ENCODE assay signal across 12 cellular contexts in the genomic region with DNA sequence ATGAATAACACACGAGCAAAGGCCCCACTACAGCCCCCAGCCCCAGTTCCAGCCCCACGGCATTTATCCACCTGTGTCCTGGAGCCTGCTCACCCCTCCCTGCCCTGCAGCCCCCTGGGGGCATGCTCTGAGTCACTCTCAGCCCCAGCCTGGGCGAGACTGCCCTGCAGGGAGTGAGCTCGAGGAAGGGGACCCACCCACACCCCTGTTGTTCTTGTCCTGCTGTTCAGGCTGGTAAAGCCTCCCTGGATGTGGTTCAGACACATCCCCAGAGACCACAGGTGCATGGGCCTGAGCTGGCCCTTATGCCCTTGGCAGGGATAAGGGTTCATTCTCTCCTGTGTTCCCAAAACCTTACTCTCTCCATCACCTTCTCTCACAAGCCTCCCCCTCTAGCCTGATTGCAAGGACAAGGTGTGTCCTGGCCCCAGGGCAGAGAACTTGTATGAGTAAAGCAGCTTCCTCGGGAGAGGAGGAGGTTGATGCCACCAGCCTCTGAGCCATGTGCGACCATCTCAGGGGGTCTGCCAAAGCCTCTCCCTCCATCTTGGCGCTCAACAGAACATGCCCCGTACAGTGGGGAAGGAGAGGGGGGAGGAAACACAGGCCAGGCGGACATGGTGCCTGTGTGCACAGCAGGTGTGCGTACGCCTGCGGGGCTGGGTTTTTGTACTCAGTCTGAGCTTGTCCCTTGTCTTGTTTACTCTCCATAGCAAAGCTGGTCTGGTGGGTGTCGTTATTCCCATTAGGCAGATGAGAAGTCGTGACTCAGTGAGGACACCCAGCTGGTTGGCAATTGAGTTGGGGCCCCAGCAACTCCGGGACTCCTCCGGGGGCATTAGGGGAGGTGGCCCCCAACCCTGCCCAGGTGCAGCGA.
DNase-seq lines count a peak whose midpoint lies in the region; ATAC-seq and TF ChIP-seq lines count a peak whose summit lies in the region.
"Had no signal": no experiment of that assay in that cellular context is flagged by ENCODE, and none has a peak within 500 bp of the region (broad histone marks: within the 10 kb centered on the region; RNA-seq: fewer than 3 reads in every experiment).

No MANE protein-coding gene starts in this region.

- DNase-seq in DMS153 treated with DMSO at 0.1 percent for 48 hours (lab: John Stamatoyannopoulos, UW; ENCODE audit: unreplicated experiment) (peak; percentile 20), NCI-H345 treated with DMSO at 0.1 percent for 48 hours (lab: John Stamatoyannopoulos, UW; ENCODE audit: unreplicated experiment) (peak; percentile 90), foreskin keratinocyte (peak in 1 of 2 donors; percentile 18), NOMO-1 treated with DMSO at 0.1 percent for 48 hours (lab: John Stamatoyannopoulos, UW; ENCODE audit: unreplicated experiment) (no peak), DMS114 treated with DMSO at 0.1 percent for 48 hours (lab: John Stamatoyannopoulos, UW; ENCODE audit: unreplicated experiment) (no peak), HuH-7 (ENCODE audit: low spot score) (no peak)

- no peak overlapping the region for H3K9ac ChIP-seq in BLaER1 treated with 17β-estradiol and CSF1 and Interleukin-3, amounts not matched to agents 10 nM and 100 nM

- peaks cover 0 to 17% (median 14%) of the 10 kb centered on the region in 10 experiments; a peak in 12 of 20 replicates for H3K4me1 ChIP-seq in BLaER1 treated with 17β-estradiol and CSF1 and Interleukin-3, amounts not matched to agents 10 nM and 100 nM
- H3K4me1 ChIP-seq in foreskin keratinocyte: no peaks in the 10 kb centered on the region
- H3K4me1 ChIP-seq: adrenal gland, HAP-1, transverse colon had no signal

- peak overlapping the region in 9 of 11 experiments; percentile 15 to 57 (median 37); a peak in 14 of 22 replicates for H3K4me2 ChIP-seq in BLaER1 treated with 17β-estradiol and CSF1 and Interleukin-3, amounts not matched to agents 10 nM and 100 nM

- no peaks in the 10 kb centered on the region for H3K36me3 ChIP-seq in BLaER1 treated with 17β-estradiol and CSF1 and Interleukin-3, amounts not matched to agents 10 nM and 100 nM
- H3K36me3 ChIP-seq: adrenal gland, cardiac muscle cell, HAP-1, transverse colon had no signal

- ATAC-seq in foreskin keratinocyte (peak; percentile 27), HG03196 (IDR thresholded peaks at IDR 0.05; ENCODE audit: unreplicated experiment) (no peak)

- H3K27me3 ChIP-seq in BLaER1 treated with 17β-estradiol and CSF1 and Interleukin-3, amounts not matched to agents 10 nM and 100 nM: no peaks in the 10 kb centered on the region
- H3K27me3 ChIP-seq in foreskin keratinocyte: peaks cover 41% of the 10 kb centered on the region
- H3K27me3 ChIP-seq: adrenal gland, transverse colon had no signal

- no peak overlapping the region for H3K4me3 ChIP-seq in BLaER1 treated with 17β-estradiol and CSF1 and Interleukin-3, amounts not matched to agents 10 nM and 100 nM
- H3K4me3 ChIP-seq: adrenal gland, cardiac muscle cell, HAP-1, transverse colon had no signal

- H4K20me1 ChIP-seq in BLaER1 treated with 17β-estradiol and CSF1 and Interleukin-3, amounts not matched to agents 10 nM and 100 nM: peaks cover 0 to 11% (median 0%) of the 10 kb centered on the region in 11 experiments; a peak in 2 of 22 replicates

- H3K27ac ChIP-seq in BLaER1 treated with 17β-estradiol and CSF1 and Interleukin-3, amounts not matched to agents 10 nM and 100 nM: no peak overlapping the region
- no peak overlapping the region for H3K27ac ChIP-seq in foreskin keratinocyte
- H3K27ac ChIP-seq: adrenal gland, cardiac muscle cell, transverse colon had no signal

- no peak for TF ChIP-seq CTCF in foreskin keratinocyte (conservative IDR thresholded peaks at IDR 0.05)

- H3K9me3 ChIP-seq in BLaER1 treated with 17β-estradiol and CSF1 and Interleukin-3, amounts not matched to agents 10 nM and 100 nM (replicated peaks in 1 of 11): no peaks in the 10 kb centered on the region
- H3K9me3 ChIP-seq: adrenal gland, HAP-1, transverse colon had no signal

Comparison
In these comparisons a context has a peak if more than half of its experiments do, and no peak if none do; other contexts are left out.
1. DNase-seq: peak in DMS153 treated with DMSO at 0.1 percent for 48 hours (single experiment) and NCI-H345 treated with DMSO at 0.1 percent for 48 hours (single experiment); none in NOMO-1 treated with DMSO at 0.1 percent for 48 hours (single experiment), DMS114 treated with DMSO at 0.1 percent for 48 hours (single experiment) and HuH-7 (single experiment).